Comparison of ENCODE assay signal across 2 cellular contexts in the genomic region with DNA sequence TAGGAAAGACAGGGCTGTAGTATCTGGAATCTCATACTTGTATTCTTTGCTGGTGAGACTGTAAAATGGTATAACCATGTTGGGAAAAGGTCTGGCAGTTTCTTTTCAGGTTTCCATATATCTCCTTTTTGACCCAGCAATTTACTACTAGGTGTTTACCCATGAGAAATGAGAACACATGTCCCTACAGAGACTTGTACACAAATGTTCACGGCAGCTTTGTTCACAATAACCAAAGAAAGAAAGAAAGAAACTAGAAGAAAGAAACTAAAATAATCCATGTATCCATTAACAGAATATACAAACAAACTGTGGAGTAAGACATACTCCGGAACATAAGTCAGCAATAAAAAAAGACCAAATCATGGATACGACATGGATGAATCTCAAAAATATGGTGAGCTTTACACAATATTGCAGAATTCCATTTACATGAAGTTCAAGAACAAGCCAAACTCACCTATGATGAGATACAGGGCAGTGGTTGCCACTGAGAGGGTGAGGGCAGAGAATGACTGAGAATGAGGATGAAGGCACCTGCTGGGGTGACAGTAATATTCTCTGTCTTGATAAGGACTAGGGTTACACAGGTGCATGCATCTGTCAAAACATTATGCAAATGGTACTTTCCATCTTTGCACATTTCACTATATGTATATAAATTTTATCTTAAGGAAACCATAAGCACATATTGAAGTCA.
TF ChIP-seq lines count a peak whose summit lies in the region.

No MANE protein-coding gene starts in this region.

TF ChIP-seq in liver, 16 proteins besides CTCF, POLR2A, EP300 and RAD21 (continued from another document):
- TF ChIP-seq, protein P1, sequence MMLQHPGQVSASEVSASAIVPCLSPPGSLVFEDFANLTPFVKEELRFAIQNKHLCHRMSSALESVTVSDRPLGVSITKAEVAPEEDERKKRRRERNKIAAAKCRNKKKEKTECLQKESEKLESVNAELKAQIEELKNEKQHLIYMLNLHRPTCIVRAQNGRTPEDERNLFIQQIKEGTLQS (IDR thresholded peaks at IDR 0.05) = no peak
- TF ChIP-seq, protein P2, sequence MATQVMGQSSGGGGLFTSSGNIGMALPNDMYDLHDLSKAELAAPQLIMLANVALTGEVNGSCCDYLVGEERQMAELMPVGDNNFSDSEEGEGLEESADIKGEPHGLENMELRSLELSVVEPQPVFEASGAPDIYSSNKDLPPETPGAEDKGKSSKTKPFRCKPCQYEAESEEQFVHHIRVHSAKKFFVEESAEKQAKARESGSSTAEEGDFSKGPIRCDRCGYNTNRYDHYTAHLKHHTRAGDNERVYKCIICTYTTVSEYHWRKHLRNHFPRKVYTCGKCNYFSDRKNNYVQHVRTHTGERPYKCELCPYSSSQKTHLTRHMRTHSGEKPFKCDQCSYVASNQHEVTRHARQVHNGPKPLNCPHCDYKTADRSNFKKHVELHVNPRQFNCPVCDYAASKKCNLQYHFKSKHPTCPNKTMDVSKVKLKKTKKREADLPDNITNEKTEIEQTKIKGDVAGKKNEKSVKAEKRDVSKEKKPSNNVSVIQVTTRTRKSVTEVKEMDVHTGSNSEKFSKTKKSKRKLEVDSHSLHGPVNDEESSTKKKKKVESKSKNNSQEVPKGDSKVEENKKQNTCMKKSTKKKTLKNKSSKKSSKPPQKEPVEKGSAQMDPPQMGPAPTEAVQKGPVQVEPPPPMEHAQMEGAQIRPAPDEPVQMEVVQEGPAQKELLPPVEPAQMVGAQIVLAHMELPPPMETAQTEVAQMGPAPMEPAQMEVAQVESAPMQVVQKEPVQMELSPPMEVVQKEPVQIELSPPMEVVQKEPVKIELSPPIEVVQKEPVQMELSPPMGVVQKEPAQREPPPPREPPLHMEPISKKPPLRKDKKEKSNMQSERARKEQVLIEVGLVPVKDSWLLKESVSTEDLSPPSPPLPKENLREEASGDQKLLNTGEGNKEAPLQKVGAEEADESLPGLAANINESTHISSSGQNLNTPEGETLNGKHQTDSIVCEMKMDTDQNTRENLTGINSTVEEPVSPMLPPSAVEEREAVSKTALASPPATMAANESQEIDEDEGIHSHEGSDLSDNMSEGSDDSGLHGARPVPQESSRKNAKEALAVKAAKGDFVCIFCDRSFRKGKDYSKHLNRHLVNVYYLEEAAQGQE (IDR thresholded peaks at IDR 0.05) = no peak
- TF ChIP-seq FOXA1 (IDR thresholded peaks at IDR 0.05) (no peak), HNF4A (conservative IDR thresholded peaks at IDR 0.05) (no peak)

TF ChIP-seq in HepG2, 621 proteins besides CTCF, POLR2A, EP300 and RAD21 (continued from another document):
- TF ChIP-seq, protein P3, sequence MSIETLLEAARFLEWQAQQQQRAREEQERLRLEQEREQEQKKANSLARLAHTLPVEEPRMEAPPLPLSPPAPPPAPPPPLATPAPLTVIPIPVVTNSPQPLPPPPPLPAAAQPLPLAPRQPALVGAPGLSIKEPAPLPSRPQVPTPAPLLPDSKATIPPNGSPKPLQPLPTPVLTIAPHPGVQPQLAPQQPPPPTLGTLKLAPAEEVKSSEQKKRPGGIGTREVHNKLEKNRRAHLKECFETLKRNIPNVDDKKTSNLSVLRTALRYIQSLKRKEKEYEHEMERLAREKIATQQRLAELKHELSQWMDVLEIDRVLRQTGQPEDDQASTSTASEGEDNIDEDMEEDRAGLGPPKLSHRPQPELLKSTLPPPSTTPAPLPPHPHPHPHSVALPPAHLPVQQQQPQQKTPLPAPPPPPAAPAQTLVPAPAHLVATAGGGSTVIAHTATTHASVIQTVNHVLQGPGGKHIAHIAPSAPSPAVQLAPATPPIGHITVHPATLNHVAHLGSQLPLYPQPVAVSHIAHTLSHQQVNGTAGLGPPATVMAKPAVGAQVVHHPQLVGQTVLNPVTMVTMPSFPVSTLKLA (IDR thresholded peaks at IDR 0.05) = no peak
- TF ChIP-seq, protein P2 (IDR thresholded peaks at IDR 0.05; ENCODE audit: borderline replicate concordance in 1 of 2, low read depth in 1 of 2, low read length in 2 of 2) = no peak
- TF ChIP-seq NBN (conservative IDR thresholded peaks at IDR 0.05) (no peak), FOSL1 (CRISPR knock-in tag; IDR thresholded peaks at IDR 0.05; ENCODE audit: borderline replicate concordance) (no peak), FOXK2 (IDR thresholded peaks at IDR 0.05) (no peak), ZSCAN5A (CRISPR knock-in tag; IDR thresholded peaks at IDR 0.05; ENCODE audit: borderline replicate concordance) (no peak), PBX2 (CRISPR knock-in tag; IDR thresholded peaks at IDR 0.05) (no peak), POLR2G (IDR thresholded peaks at IDR 0.05; ENCODE audit: low read depth, low read length) (no peak), ZFP90 (CRISPR knock-in tag; IDR thresholded peaks at IDR 0.05; ENCODE audit: borderline replicate concordance) (no peak), ZNF138 (CRISPR knock-in tag; IDR thresholded peaks at IDR 0.05; ENCODE audit: low read depth) (no peak), ZBTB40 (IDR thresholded peaks at IDR 0.05) (no peak), ZBTB40 (CRISPR knock-in tag; IDR thresholded peaks at IDR 0.05) (no peak), MATR3 (CRISPR knock-in tag; IDR thresholded peaks at IDR 0.05) (no peak), SALL1 (CRISPR knock-in tag; IDR thresholded peaks at IDR 0.05) (no peak), ZNF7 (CRISPR knock-in tag; IDR thresholded peaks at IDR 0.05) (no peak)
